19 cellular contexts compared by ENCODE assay signal in the genomic region with DNA sequence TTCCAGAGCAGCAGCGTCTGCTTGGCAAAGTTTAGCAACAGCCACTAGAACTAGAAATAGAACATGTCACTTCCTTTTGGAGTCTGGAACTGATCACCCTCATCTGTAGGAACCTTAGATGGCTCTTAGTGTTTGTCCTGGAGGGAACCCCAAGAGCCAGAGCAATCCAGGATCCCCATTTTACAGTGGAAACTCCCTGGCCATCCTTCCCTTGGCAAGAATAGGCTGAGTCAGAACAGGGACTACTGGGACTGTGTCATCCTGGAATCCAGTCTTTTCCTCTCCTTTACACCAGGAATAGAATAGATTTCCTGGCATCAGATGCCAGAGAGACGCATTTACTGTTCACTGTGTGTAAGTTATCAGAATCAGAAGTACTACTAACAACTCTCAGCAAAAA. TPM values are rescaled to one million over a fixed set of nuclear protein-coding genes. Genes with fewer than 3 reads are reported as not detected.
DNase-seq lines count a peak whose midpoint lies in the region; ATAC-seq, FAIRE-seq and TF ChIP-seq lines count a peak whose summit lies in the region.
"Had no signal": no experiment of that assay in that cellular context is flagged by ENCODE, and none has a peak within 500 bp of the region (broad histone marks: within the 10 kb centered on the region; RNA-seq: fewer than 3 reads in every experiment).

No MANE protein-coding gene starts in this region.

- WGBS in heart left ventricle, 4 donors: 7 to 22% (median 18%) methylated on average over 2 of the region's 2 CpGs
- 12 to 19% (median 18%) methylated on average over 2 of the region's 2 CpGs for WGBS in psoas muscle, 3 donors

- H3K4me1 ChIP-seq in heart left ventricle (peaks cover 0 to 16% (median 2%) of the 10 kb centered on the region in 12 donors), psoas muscle (no peaks in the 10 kb centered on the region)
- H3K4me1 ChIP-seq: uterus had no signal

- H3K9me3 ChIP-seq in heart left ventricle (no peaks in the 10 kb centered on the region), psoas muscle (no peaks in the 10 kb centered on the region)
- H3K9me3 ChIP-seq: uterus had no signal

- TF ChIP-seq POLR2A in heart left ventricle (IDR thresholded peaks at IDR 0.05): no peak

- FAIRE-seq in bronchial epithelial cell (lab: Jason Lieb, UNC): no peak
- FAIRE-seq: D721Med, GM12891 had no signal

- intact Hi-C loops in heart left ventricle (cut with DNase I): no loop called here
- intact Hi-C loops in psoas muscle (cut with DNase I): no loop called here

- no peak for TF ChIP-seq CTCF in bronchial epithelial cell (IDR thresholded peaks at IDR 0.05; ENCODE audit: insufficient read depth, low read length, severe bottlenecking)
- TF ChIP-seq CTCF in heart left ventricle (IDR thresholded peaks at IDR 0.05): no peak
- no peak for TF ChIP-seq CTCF in psoas muscle (IDR thresholded peaks at IDR 0.05)

- H3K4me3 ChIP-seq in bronchial epithelial cell (ENCODE audit: low read depth, low read length) (no peak overlapping the region), heart left ventricle (no peak overlapping the region), psoas muscle (no peak overlapping the region)
- H3K4me3 ChIP-seq: skin epidermis, uterus had no signal

- H3K27ac ChIP-seq in heart left ventricle (peak overlapping the region in 5 of 12 donors; percentile 14 to 76 (median 26)), psoas muscle (peak overlapping the region; percentile 28)
- H3K27ac ChIP-seq: uterus had no signal

- no peaks in the 10 kb centered on the region for H3K36me3 ChIP-seq in bronchial epithelial cell (ENCODE audit: control insufficient read depth, insufficient read depth, low read length)
- H3K36me3 ChIP-seq in heart left ventricle: peaks cover 0 to 66% (median 28%) of the 10 kb centered on the region in 9 donors
- H3K36me3 ChIP-seq in psoas muscle (ENCODE audit: insufficient read depth in 1 of 2, low read depth in 1 of 2): peaks cover 3 to 45% of the 10 kb centered on the region in 2 donors
- H3K36me3 ChIP-seq: uterus had no signal

- DNase-seq in GM03348 (ENCODE audit: low spot score) (peak; percentile 39), bronchial epithelial cell (ENCODE audit: low read depth) (peak; percentile 24), heart left ventricle (peak in 1 of 5 donors; percentile 34), psoas muscle (no peak), COLO829 (ENCODE audit: low spot score) (no peak), NCI-H1048 (lab: John Stamatoyannopoulos, UW) (no peak), occipital lobe (lab: John Stamatoyannopoulos, UW) (no peak)
- DNase-seq in stimulated activated CD4-positive, alpha-beta T cell treated with anti-CD3 and anti-CD28 coated beads, Interleukin-4, amount 100 ng/mL, for 1 hour: no peak
- DNase-seq: effector CD8-positive, alpha-beta T cell; GF-D8; NCI-H1417 treated with DMSO at 0.1 percent for 48 hours; NCI-H2171; stimulated activated CD4-positive, alpha-beta T cell treated with anti-CD3 and anti-CD28 coated beads, Interleukin-2, amount 100 ng/mL, for 48 hours; substantia nigra; uterus had no signal

- H3K27me3 ChIP-seq in bronchial epithelial cell (ENCODE audit: control insufficient read depth, insufficient read depth, low read length): no peaks in the 10 kb centered on the region
- no peaks in the 10 kb centered on the region for H3K27me3 ChIP-seq in heart left ventricle
- no peaks in the 10 kb centered on the region for H3K27me3 ChIP-seq in psoas muscle (ENCODE audit: insufficient read depth in 3 of 3, low read length in 2 of 3)
- H3K27me3 ChIP-seq: uterus had no signal

- peak; percentile 64 to 91 (median 80) for ATAC-seq in heart left ventricle
- peak; percentile 25 to 68 (median 50) for ATAC-seq in psoas muscle
- ATAC-seq: activated T-helper 17 cell treated with anti-CD3 and anti-CD28 coated beads, Interleukin-2, amount 50 U/mL, for 72 hours had no signal

RNA-seq across cellular contexts. Expression of a gene that starts 33.2 kb away (rescaled TPM):
- total RNA-seq in bronchial epithelial cell (25.5 and 85.5 TPM in 2 replicates), heart left ventricle (1 to 10 TPM in 6 of 9 donors, under 1 TPM in 3; 0.79 to 2.8 (median 1.1) TPM), psoas muscle (1 to 10 TPM in 2 of 4 donors, under 1 TPM in 2; 0.53 to 1.2 (median 1.1) TPM), occipital lobe (4.1 TPM)
- polyA plus RNA-seq in heart left ventricle (under 1 TPM; 0.50 to 0.57 TPM), psoas muscle (under 1 TPM; 0.38 to 0.63 (median 0.52) TPM)

Comparison
In these comparisons a context has a peak if more than half of its experiments do, and no peak if none do; other contexts are left out.
1. DNase-seq: peak in GM03348 (single experiment) and bronchial epithelial cell (single experiment); none in psoas muscle (0 of 2), COLO829 (single experiment), NCI-H1048 (single experiment), stimulated activated CD4-positive, alpha-beta T cell treated with anti-CD3 and anti-CD28 coated beads, Interleukin-4, amount 100 ng/mL, for 1 hour (single experiment) and occipital lobe (single experiment).